26 cellular contexts compared by ENCODE assay signal in genomic region chr1:48500541-48501440, GRCh38. TPM values are rescaled to one million over a fixed set of nuclear protein-coding genes. Genes with fewer than 3 reads are reported as not detected.
DNase-seq lines count a peak whose midpoint lies in the region; ATAC-seq and TF ChIP-seq lines count a peak whose summit lies in the region.
"Had no signal": no experiment of that assay in that cellular context is flagged by ENCODE, and none has a peak within 500 bp of the region (broad histone marks: within the 10 kb centered on the region; RNA-seq: fewer than 3 reads in every experiment).

No MANE protein-coding gene starts in this region.

- H3K9me2 ChIP-seq in SK-N-SH = no peaks in the 10 kb centered on the region

- dilution Hi-C loops in mammary epithelial cell (cut with HindIII; ENCODE audit: low sequenced_read_pairs) = no loop called here

- H3K27me3 ChIP-seq in mammary epithelial cell (ENCODE audit: insufficient read depth, low read length) = no peaks in the 10 kb centered on the region
- H3K27me3 ChIP-seq in WERI-Rb-1 (ENCODE audit: insufficient read depth, low read depth, severe bottlenecking) = no peaks in the 10 kb centered on the region
- peaks cover 0 to 55% (median 0%) of the 10 kb centered on the region in 4 donors for H3K27me3 ChIP-seq in esophagus squamous epithelium
- no peaks in the 10 kb centered on the region for H3K27me3 ChIP-seq in SK-N-SH (ENCODE audit: insufficient read depth)
- H3K27me3 ChIP-seq: BLaER1, SJCRH30 had no signal

- POLR2A ChIA-PET in MCF 10A (lab: Yijun Ruan, JAX) = interaction anchor here (0.6 kb wide), 1 partner anchor 205 kb away, joined by 4 read pairs; no protein-coding TSS in a partner anchor
- POLR2A ChIA-PET in HEK293T (lab: Yijun Ruan, JAX) = no interaction called here
- POLR2A ChIA-PET in SK-N-SH (lab: Yijun Ruan, JAX) = no interaction called here

- peaks cover 5% of the 10 kb centered on the region for H3K4me1 Mint-ChIP-seq in MCF 10A (ENCODE audit: insufficient read depth, unreplicated experiment)

- H4K20me1 ChIP-seq in mammary epithelial cell (ENCODE audit: insufficient read depth, low read length) (no peaks in the 10 kb centered on the region), SK-N-SH (ENCODE audit: insufficient read depth) (no peaks in the 10 kb centered on the region)
- H4K20me1 ChIP-seq: BLaER1 had no signal

- H3K4me2 ChIP-seq in mammary epithelial cell (ENCODE audit: insufficient read depth, low read depth, low read length) = no peak overlapping the region
- no peak overlapping the region for H3K4me2 ChIP-seq in SK-N-SH
- H3K4me2 ChIP-seq: BLaER1, KMS-11 had no signal

- H3K9me3 Mint-ChIP-seq in MCF 10A (ENCODE audit: unreplicated experiment) = no peaks in the 10 kb centered on the region
- H3K9me3 Mint-ChIP-seq: CD4-positive, alpha-beta T cell; HFFc6 had no signal

- H3K36me3 ChIP-seq in mammary epithelial cell (ENCODE audit: insufficient read depth, low read length) = no peaks in the 10 kb centered on the region
- H3K36me3 ChIP-seq in WERI-Rb-1 = no peaks in the 10 kb centered on the region
- H3K36me3 ChIP-seq in esophagus squamous epithelium = no peaks in the 10 kb centered on the region
- H3K36me3 ChIP-seq in SK-N-SH (replicated peaks in 1 of 2; ENCODE audit: control insufficient read depth in 1 of 2, insufficient read depth in 2 of 2, low read length in 1 of 2) = no peaks in the 10 kb centered on the region
- H3K36me3 ChIP-seq: BLaER1, SJCRH30 had no signal

- H3K79me2 ChIP-seq in mammary epithelial cell (ENCODE audit: insufficient read depth, low read length) (no peaks in the 10 kb centered on the region), SK-N-SH (ENCODE audit: insufficient read depth) (no peaks in the 10 kb centered on the region)

- in situ Hi-C loops in mammary epithelial cell (cut with MboI; ENCODE audit: low sequenced_read_pairs in 2 of 2) = loop anchor here (10.0 to 25.0 kb wide), 2 partner anchors 388 to 396 kb away; no protein-coding TSS in a partner anchor

- no peak overlapping the region for H3K4me3 Mint-ChIP-seq in MCF 10A (ENCODE audit: unreplicated experiment)
- H3K4me3 Mint-ChIP-seq: CD4-positive, alpha-beta T cell; HFFc6 had no signal

- H3K27ac ChIP-seq in mammary epithelial cell (ENCODE audit: insufficient read depth, low read depth, low read length) (no peak overlapping the region), WERI-Rb-1 (peak overlapping the region; percentile 92), esophagus squamous epithelium (peak overlapping the region in 3 of 4 donors; percentile 26 to 49 (median 49)), SK-N-SH (ENCODE audit: low read depth in 2 of 2, low read length in 1 of 2) (no peak overlapping the region)
- H3K27ac ChIP-seq: 22Rv1, BLaER1, HL-60, KMS-11, SJCRH30 had no signal

- no peaks in the 10 kb centered on the region for H3F3A ChIP-seq in SK-N-SH (replicated peaks; ENCODE audit: insufficient read depth)

- H3K9ac ChIP-seq in mammary epithelial cell (ENCODE audit: insufficient read depth, low read length) = no peak overlapping the region
- no peak overlapping the region for H3K9ac ChIP-seq in SK-N-SH
- H3K9ac ChIP-seq: BLaER1, KMS-11 had no signal

- intact Hi-C loops in MCF 10A (cut with micrococcal nuclease) = no loop called here
- intact Hi-C loops in mammary epithelial cell (cut with micrococcal nuclease) = no loop called here
- intact Hi-C loops in esophagus squamous epithelium (cut with DNase I) = no loop called here

- CTCF ChIA-PET in MCF 10A (lab: Yijun Ruan, JAX) (interaction anchor here (0.5 to 3.6 kb wide), 8 partner anchors 8 to 1804 kb away, joined by 3 to 19 read pairs (median 4); no protein-coding TSS in a partner anchor), mammary epithelial cell (lab: Charles Lee; ENCODE audit: low non-redundant PET) (no interaction called here), HEK293T (lab: Yijun Ruan, JAX) (interaction anchor here (1.2 kb wide), 1 partner anchor 29 kb away, joined by 3 read pairs; no protein-coding TSS in a partner anchor), SK-N-SH (lab: Yijun Ruan, JAX) (interaction anchor here (0.7 to 2.9 kb wide), 6 partner anchors 15 to 1848 kb away, joined by 3 to 16 read pairs (median 5); no protein-coding TSS in a partner anchor)

- no peak for TF ChIP-seq RAD21 in SK-N-SH (IDR thresholded peaks at IDR 0.05; ENCODE audit: low read length)

- 61% methylated on average over 5 of the region's 12 CpGs for WGBS in mammary epithelial cell (ENCODE audit: low coverage, missing lambda C conversion rate)
- WGBS in esophagus squamous epithelium, 2 donors = 33% methylated on average over 12 of the region's 12 CpGs
- 35% methylated on average over 12 of the region's 12 CpGs for WGBS in SK-N-SH (ENCODE audit: low lambda C conversion rate)

- no peaks in the 10 kb centered on the region for H3K27me3 Mint-ChIP-seq in MCF 10A (ENCODE audit: insufficient read depth, unreplicated experiment)
- H3K27me3 Mint-ChIP-seq: CD4-positive, alpha-beta T cell had no signal

- DNase-seq in MCF 10A (ENCODE audit: unreplicated experiment) (no peak), mammary epithelial cell (no peak), WERI-Rb-1 (peak; percentile 77), esophagus squamous epithelium (lab: John Stamatoyannopoulos, UW) (no peak), HEK293T (ENCODE audit: extremely low spot score) (no peak), SK-N-SH (no peak)
- DNase-seq: ACHN; CD4-positive, alpha-beta T cell; COR-L47; DMS153; HFFc6; IMR-90; MV-4-11; NCI-H1105 treated with DMSO at 0.1 percent for 48 hours; NCI-H1694 treated with DMSO at 0.1 percent for 48 hours; NCI-H2081 treated with DMSO at 0.1 percent for 48 hours; NCI-H446 treated with DMSO at 0.1 percent for 48 hours; NK-92 treated with Interleukin-12 subunit alpha and Interleukin-12 subunit beta, amount 100 ng/mL, for 24 hours; SJCRH30 had no signal

- TF ChIP-seq EP300 in SK-N-SH (IDR thresholded peaks at IDR 0.05; ENCODE audit: borderline replicate concordance in 1 of 2, low read depth in 1 of 2, low read length in 1 of 2) = no peak

- peak overlapping the region; percentile 39 for H3K27ac Mint-ChIP-seq in MCF 10A (ENCODE audit: low read depth, unreplicated experiment)
- H3K27ac Mint-ChIP-seq: CD4-positive, alpha-beta T cell; HFFc6 had no signal

- H3K9me3 ChIP-seq in mammary epithelial cell (replicated peaks; ENCODE audit: insufficient read depth, low read length) (no peaks in the 10 kb centered on the region), WERI-Rb-1 (ENCODE audit: severe bottlenecking) (no peaks in the 10 kb centered on the region), esophagus squamous epithelium (no peaks in the 10 kb centered on the region), SK-N-SH (no peaks in the 10 kb centered on the region)
- H3K9me3 ChIP-seq: BLaER1, SJCRH30 had no signal

- BruUV-seq in MCF 10A (replicated peaks; lab: Mats Ljungman, UMichigan) (no TSS peak), mammary epithelial cell (replicated peaks; lab: Mats Ljungman, UMichigan) (no TSS peak)

- ATAC-seq in HG02885 (IDR thresholded peaks at IDR 0.05; ENCODE audit: poor library complexity, unreplicated experiment) (no peak), GM18502 (IDR thresholded peaks at IDR 0.05; ENCODE audit: poor library complexity, unreplicated experiment) (no peak)
- ATAC-seq: Panc1 had no signal

- H2AFZ ChIP-seq in mammary epithelial cell (ENCODE audit: low read depth, low read length) (no peak overlapping the region), SK-N-SH (ENCODE audit: low read depth) (no peak overlapping the region)

- H3K4me3 ChIP-seq in mammary epithelial cell (replicated peaks in 1 of 3; ENCODE audit: insufficient read depth in 1 of 3, low read depth in 2 of 3, low read length in 3 of 3) = no peak overlapping the region
- H3K4me3 ChIP-seq in WERI-Rb-1 (ENCODE audit: low read depth, low read length) = peak overlapping the region; percentile 5; the same call in 1 of the 2 replicates
- H3K4me3 ChIP-seq in esophagus squamous epithelium = no peak overlapping the region
- no peak overlapping the region for H3K4me3 ChIP-seq in SK-N-SH (ENCODE audit: low read depth in 2 of 2, low read length in 1 of 2)
- H3K4me3 ChIP-seq: BLaER1, SJCRH30 had no signal

- no peak for TF ChIP-seq POLR2A in esophagus squamous epithelium (IDR thresholded peaks at IDR 0.05)

- TF ChIP-seq CTCF in MCF 10A (IDR thresholded peaks at IDR 0.05; ENCODE audit: unreplicated experiment) (no peak), mammary epithelial cell (conservative IDR thresholded peaks at IDR 0.05 in 1 of 2, IDR thresholded peaks at IDR 0.05 in 1 of 2; ENCODE audit: extremely low read depth in 1 of 2, insufficient read depth in 1 of 2, low read depth in 1 of 2, low read length in 2 of 2) (no peak), WERI-Rb-1 (IDR thresholded peaks at IDR 0.05; ENCODE audit: low read depth, low read length) (no peak), esophagus squamous epithelium (IDR thresholded peaks at IDR 0.05) (no peak), SK-N-SH (IDR thresholded peaks at IDR 0.05) (no peak)

- H3K36me3 Mint-ChIP-seq in MCF 10A (ENCODE audit: insufficient read depth, unreplicated experiment) = no peaks in the 10 kb centered on the region

- no peaks in the 10 kb centered on the region for H3K4me1 ChIP-seq in mammary epithelial cell (ENCODE audit: insufficient read depth, low read length)
- H3K4me1 ChIP-seq in esophagus squamous epithelium = peaks cover 0 to 32% (median 0%) of the 10 kb centered on the region in 3 donors
- H3K4me1 ChIP-seq in SK-N-SH (ENCODE audit: control insufficient read depth in 1 of 2, insufficient read depth in 2 of 2, low read depth in 1 of 2, low read length in 1 of 2) = no peaks in the 10 kb centered on the region; a peak in 1 of 4 replicates
- H3K4me1 ChIP-seq: BLaER1 had no signal

TF ChIP-seq in SK-N-SH, 30 proteins besides CTCF, POLR2A, EP300 and RAD21:
- TF ChIP-seq FOSL2 (IDR thresholded peaks at IDR 0.05; ENCODE audit: borderline replicate concordance, low read depth) = no peak
TF ChIP-seq in SK-N-SH: peak in this region for 0.

RNA-seq across cellular contexts. Expression of gene SPATA6, which starts 28.8 kb away (rescaled TPM):
- 4.2 and 6.9 TPM in 2 replicates for total RNA-seq in MCF 10A (2022)
- total RNA-seq in mammary epithelial cell = 1 to 10 TPM; 5.2 to 8.0 TPM
- polyA plus RNA-seq in mammary epithelial cell = 1.3 TPM
- polyA minus RNA-seq in mammary epithelial cell = 1.4 TPM
- total RNA-seq in esophagus squamous epithelium = 1 to 10 TPM; 2.9 to 8.8 (median 7.1) TPM
- 2.4 and 2.5 TPM in 2 replicates for polyA plus RNA-seq in SK-N-SH (2012; rRNA removed)
- polyA plus RNA-seq in SK-N-SH (2012; cell fraction: cytosol; rRNA removed) = 2.8 and 3.3 TPM in 2 replicates
- 2.4 and 4.8 TPM in 2 replicates for polyA plus RNA-seq in SK-N-SH (2012; cell fraction: nucleus; rRNA removed)

Comparison
In these comparisons a context has a peak if more than half of its experiments do, and no peak if none do; other contexts are left out.
1. H3K27ac ChIP-seq: peak in WERI-Rb-1 (single experiment) and esophagus squamous epithelium (3 of 4); none in mammary epithelial cell (single experiment) and SK-N-SH (0 of 2).